37 cellular contexts compared by ENCODE assay signal in the genomic region with DNA sequence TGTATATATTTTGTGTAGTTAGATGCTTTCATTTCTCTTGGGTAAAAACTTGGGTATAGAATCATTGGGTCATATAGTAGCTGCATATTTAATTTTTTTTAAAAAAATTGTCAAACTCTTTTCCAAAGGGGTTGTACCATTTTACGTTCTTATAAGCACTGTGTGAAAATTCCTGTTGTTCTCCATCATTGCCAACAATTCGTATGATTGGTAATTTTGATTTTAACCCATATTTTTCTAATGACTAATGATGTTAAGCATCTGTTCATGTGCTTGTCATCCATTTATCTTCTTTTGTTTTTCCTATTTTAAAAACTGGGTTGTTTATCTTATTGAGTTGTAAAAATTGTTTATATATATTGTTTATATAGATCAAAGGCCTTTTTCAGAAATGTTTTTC.
"Had no signal": no experiment of that assay in that cellular context is flagged by ENCODE, and none has a peak within 500 bp of the region (broad histone marks: within the 10 kb centered on the region; RNA-seq: fewer than 3 reads in every experiment).

No MANE protein-coding gene starts in this region.

- H3K36me3 ChIP-seq: adrenal gland, ascending aorta, breast epithelium, cardiac muscle cell, esophagus muscularis mucosa, WERI-Rb-1 had no signal

- H3K36me3 Mint-ChIP-seq: activated CD4-positive, alpha-beta memory T cell treated with anti-CD3 and anti-CD28 coated beads for 36 hours; activated naive CD4-positive, alpha-beta T cell treated with anti-CD3 and anti-CD28 coated beads, Interleukin-2, amount 50 U/mL, for 24 hours; activated naive CD8-positive, alpha-beta T cell treated with anti-CD3 and anti-CD28 coated beads for 36 hours; brain had no signal

- DNase-seq: activated CD4-positive, alpha-beta memory T cell treated with anti-CD3 and anti-CD28 coated beads for 36 hours; activated CD4-positive, alpha-beta T cell treated with anti-CD3 and anti-CD28 coated beads for 36 hours; activated CD4-positive, alpha-beta T cell treated with anti-CD3 and anti-CD28 coated beads, Interleukin-2, amount 10 ng/mL, durations not matched to agents 24 days and 14 days; activated CD4-positive, CD25-positive, alpha-beta regulatory T cell; activated CD4-positive, CD25-positive, alpha-beta regulatory T cell treated with anti-CD3 and anti-CD28 coated beads, Interleukin-2, amount 50 U/mL, for 72 hours; activated CD8-positive, alpha-beta memory T cell treated with anti-CD3 and anti-CD28 coated beads, Interleukin-2, amount 10 ng/mL, durations not matched to agents 7 days and 5 days; activated CD8-positive, alpha-beta memory T cell treated with anti-CD3 and anti-CD28 coated beads, Interleukin-2, amount 50 U/mL, for 4 hours; activated CD8-positive, alpha-beta T cell treated with anti-CD3 and anti-CD28 coated beads, Interleukin-2, amount 10 ng/mL, durations not matched to agents 7 days and 5 days; activated effector memory CD4-positive, alpha-beta T cell treated with anti-CD3 and anti-CD28 coated beads, Interleukin-2, amount 50 U/mL, for 16 hours; activated naive CD4-positive, alpha-beta T cell treated with anti-CD3 and anti-CD28 coated beads for 36 hours; activated naive CD8-positive, alpha-beta T cell treated with anti-CD3 and anti-CD28 coated beads for 36 hours; activated naive CD8-positive, alpha-beta T cell treated with anti-CD3 and anti-CD28 coated beads, Interleukin-2, amount 50 U/mL, for 24 hours; activated T-cell treated with anti-CD3 and anti-CD28 coated beads, Interleukin-2, amount 50 U/mL, for 1 hour; activated T-cell treated with anti-CD3 and anti-CD28 coated beads, Interleukin-2, amount 50 U/mL, for 48 hours; adrenal gland; dorsolateral prefrontal cortex; effector memory CD4-positive, alpha-beta T cell; endodermal cell; erythroblast; foreskin melanocyte; head of caudate nucleus; T-helper 1 cell; T-helper 17 cell; T1000; WERI-Rb-1 had no signal

- H3K27ac ChIP-seq: adrenal gland, ascending aorta, breast epithelium, cardiac muscle cell, coronary artery, dorsolateral prefrontal cortex, esophagus muscularis mucosa, WERI-Rb-1 had no signal

- H3K9me3 Mint-ChIP-seq: activated CD4-positive, alpha-beta memory T cell treated with anti-CD3 and anti-CD28 coated beads for 36 hours; activated naive CD4-positive, alpha-beta T cell treated with anti-CD3 and anti-CD28 coated beads for 36 hours; activated naive CD4-positive, alpha-beta T cell treated with anti-CD3 and anti-CD28 coated beads, Interleukin-2, amount 50 U/mL, for 24 hours; activated naive CD8-positive, alpha-beta T cell treated with anti-CD3 and anti-CD28 coated beads for 36 hours; activated naive CD8-positive, alpha-beta T cell treated with anti-CD3 and anti-CD28 coated beads, Interleukin-2, amount 50 U/mL, for 24 hours; activated T-helper 1 cell treated with anti-CD3 and anti-CD28 coated beads, Interleukin-12 subunit alpha, Interleukin-12 subunit beta, Interleukin-2, Interleukin-4 antibody, amounts not matched to agents 30 ng/mL and 10 ng/mL and 1 ng/mL, durations not matched to agents 14 hours and 24 hours and 36 hours; activated T-helper 2 cell treated with anti-CD3 and anti-CD28 coated beads, Interferon-gamma antibody, Interleukin-2, Interleukin-4, amounts not matched to agents 10 μg/mL and 5 μg/mL and 100 μg/mL, durations not matched to agents 14 hours and 24 hours and 36 hours; central memory CD8-positive, alpha-beta T cell; dendritic cell treated with granulocyte-macrophage colony-stimulating factor and Interleukin-4, amounts not matched to agents 40 ng/mL and 50 ng/mL, for 4 days; endodermal cell; T-helper 2 cell treated with Interferon-gamma antibody and Interleukin-4, amounts not matched to agents 5 μg/mL and 100 μg/mL, for 36 hours had no signal

- H3K4me3 Mint-ChIP-seq: activated CD4-positive, alpha-beta memory T cell treated with anti-CD3 and anti-CD28 coated beads for 36 hours; activated CD4-positive, alpha-beta T cell treated with anti-CD3 and anti-CD28 coated beads for 36 hours; activated CD4-positive, alpha-beta T cell treated with anti-CD3 and anti-CD28 coated beads, Interleukin-2, amount 10 ng/mL, durations not matched to agents 24 days and 14 days; activated CD8-positive, alpha-beta memory T cell treated with anti-CD3 and anti-CD28 coated beads, Interleukin-2, amount 10 ng/mL, durations not matched to agents 7 days and 5 days; activated CD8-positive, alpha-beta T cell treated with anti-CD3 and anti-CD28 coated beads, Interleukin-2, amount 10 ng/mL, durations not matched to agents 7 days and 5 days; activated naive CD4-positive, alpha-beta T cell treated with anti-CD3 and anti-CD28 coated beads for 36 hours; activated naive CD4-positive, alpha-beta T cell treated with anti-CD3 and anti-CD28 coated beads, Interleukin-2, amount 50 U/mL, for 24 hours; activated naive CD8-positive, alpha-beta T cell treated with anti-CD3 and anti-CD28 coated beads for 36 hours; activated naive CD8-positive, alpha-beta T cell treated with anti-CD3 and anti-CD28 coated beads, Interleukin-2, amount 50 U/mL, for 24 hours; activated T-helper 1 cell treated with anti-CD3 and anti-CD28 coated beads, Interleukin-12 subunit alpha, Interleukin-12 subunit beta, Interleukin-2, Interleukin-4 antibody, amounts not matched to agents 30 ng/mL and 10 ng/mL and 1 ng/mL, durations not matched to agents 14 hours and 24 hours and 36 hours; brain; central memory CD8-positive, alpha-beta T cell; dendritic cell treated with granulocyte-macrophage colony-stimulating factor and Interleukin-4, amounts not matched to agents 40 ng/mL and 50 ng/mL, for 4 days; endodermal cell; T-helper 17 cell; T-helper 2 cell treated with Interferon-gamma antibody and Interleukin-4, amounts not matched to agents 5 μg/mL and 100 μg/mL, for 36 hours had no signal

- H3K27me3 Mint-ChIP-seq: dendritic cell treated with granulocyte-macrophage colony-stimulating factor and Interleukin-4, amounts not matched to agents 40 ng/mL and 50 ng/mL, for 4 days had no signal

- H3K4me3 ChIP-seq: adrenal gland, ascending aorta, breast epithelium, cardiac muscle cell, coronary artery, dorsolateral prefrontal cortex, esophagus muscularis mucosa had no signal

- ATAC-seq: activated CD4-positive, alpha-beta T cell treated with anti-CD3 and anti-CD28 coated beads for 36 hours; activated CD8-positive, alpha-beta memory T cell treated with anti-CD3 and anti-CD28 coated beads, Interleukin-2, amount 10 ng/mL, durations not matched to agents 7 days and 5 days; activated CD8-positive, alpha-beta T cell treated with anti-CD3 and anti-CD28 coated beads, Interleukin-2, amount 10 ng/mL, durations not matched to agents 7 days and 5 days; activated naive CD8-positive, alpha-beta T cell treated with anti-CD3 and anti-CD28 coated beads, Interleukin-2, amount 50 U/mL, for 24 hours; T-helper 17 cell had no signal

- H3K4me1 ChIP-seq: adrenal gland, ascending aorta, breast epithelium, esophagus muscularis mucosa had no signal

- H3K27ac Mint-ChIP-seq: activated CD4-positive, alpha-beta memory T cell treated with anti-CD3 and anti-CD28 coated beads for 36 hours; activated CD4-positive, alpha-beta T cell treated with anti-CD3 and anti-CD28 coated beads for 36 hours; activated CD4-positive, alpha-beta T cell treated with anti-CD3 and anti-CD28 coated beads, Interleukin-2, amount 10 ng/mL, durations not matched to agents 24 days and 14 days; activated CD8-positive, alpha-beta memory T cell treated with anti-CD3 and anti-CD28 coated beads, Interleukin-2, amount 10 ng/mL, durations not matched to agents 7 days and 5 days; activated CD8-positive, alpha-beta T cell treated with anti-CD3 and anti-CD28 coated beads, Interleukin-2, amount 10 ng/mL, durations not matched to agents 7 days and 5 days; activated naive CD4-positive, alpha-beta T cell treated with anti-CD3 and anti-CD28 coated beads for 36 hours; activated naive CD4-positive, alpha-beta T cell treated with anti-CD3 and anti-CD28 coated beads, Interleukin-2, amount 50 U/mL, for 24 hours; activated naive CD8-positive, alpha-beta T cell treated with anti-CD3 and anti-CD28 coated beads for 36 hours; activated naive CD8-positive, alpha-beta T cell treated with anti-CD3 and anti-CD28 coated beads, Interleukin-2, amount 50 U/mL, for 24 hours; activated T-helper 1 cell treated with anti-CD3 and anti-CD28 coated beads, Interleukin-12 subunit alpha, Interleukin-12 subunit beta, Interleukin-2, Interleukin-4 antibody, amounts not matched to agents 30 ng/mL and 10 ng/mL and 1 ng/mL, durations not matched to agents 14 hours and 24 hours and 36 hours; activated T-helper 2 cell treated with anti-CD3 and anti-CD28 coated beads, Interferon-gamma antibody, Interleukin-2, Interleukin-4, amounts not matched to agents 10 μg/mL and 5 μg/mL and 100 μg/mL, durations not matched to agents 14 hours and 24 hours and 36 hours; brain; dendritic cell treated with granulocyte-macrophage colony-stimulating factor and Interleukin-4, amounts not matched to agents 40 ng/mL and 50 ng/mL, for 4 days; endodermal cell; T-helper 17 cell; T-helper 2 cell treated with Interferon-gamma antibody and Interleukin-4, amounts not matched to agents 5 μg/mL and 100 μg/mL, for 36 hours had no signal

- H3K27me3 ChIP-seq: adrenal gland, ascending aorta, breast epithelium, cardiac muscle cell, dorsolateral prefrontal cortex, esophagus muscularis mucosa had no signal

- H3K4me1 Mint-ChIP-seq: brain; central memory CD8-positive, alpha-beta T cell; T-helper 17 cell had no signal
